8 cellular contexts compared by ENCODE assay signal in genomic region chr17:67366193-67367157, GRCh38. TPM values are rescaled to one million over a fixed set of nuclear protein-coding genes. Genes with fewer than 3 reads are reported as not detected.
DNase-seq lines count a peak whose midpoint lies in the region; ATAC-seq and TF ChIP-seq lines count a peak whose summit lies in the region.

TSS of gene PSMD12 (minus strand) at chr17:67366577. CDS start at chr17:67366519, 58 bp downstream.

- H3K27me3 ChIP-seq in right cardiac atrium (ENCODE audit: control insufficient read depth, insufficient read depth) (no peaks in the 10 kb centered on the region), rectal smooth muscle tissue (ENCODE audit: control insufficient read depth, insufficient read depth, low read length) (no peaks in the 10 kb centered on the region), vagina (no peaks in the 10 kb centered on the region)

- peak; percentile 84 for ATAC-seq in GM18502 (IDR thresholded peaks at IDR 0.05; ENCODE audit: poor library complexity, unreplicated experiment)
- peak; percentile 83 for ATAC-seq in HG02885 (IDR thresholded peaks at IDR 0.05; ENCODE audit: poor library complexity, unreplicated experiment)
- peak; percentile 95 to 98 for ATAC-seq in right cardiac atrium

- H3K4me1 ChIP-seq in right cardiac atrium (ENCODE audit: control insufficient read depth, insufficient read depth, low read length) (peaks cover 2% of the 10 kb centered on the region), rectal smooth muscle tissue (ENCODE audit: control insufficient read depth, insufficient read depth, low read length) (peaks cover 6% of the 10 kb centered on the region), vagina (peaks cover 46% of the 10 kb centered on the region)

- 1% methylated on average over 55 of the region's 55 CpGs for WGBS in right cardiac atrium

- intact Hi-C loops in T-helper 2 cell treated with Interferon-gamma antibody and Interleukin-4, amounts not matched to agents 100 ng/mL and 5 ng/mL, for 36 hours (cut with micrococcal nuclease), result loop anchor here (1.0 to 10.0 kb wide), 4 partner anchors 11 to 1148 kb away; partner anchors contain the start of genes HELZ, NOL11, PITPNC1 and PRKAR1A
- intact Hi-C loops in right cardiac atrium (cut with DNase I), result loop anchor here in 1 of 4 donors (10.0 kb wide), 1 partner anchor 348 kb away; the partner anchor contains the start of gene NOL11
- intact Hi-C loops in vagina (cut with DNase I), result loop anchor here (5.0 kb wide), 1 partner anchor 461 kb away; the partner anchor contains the start of gene BPTF

- peak; percentile 87 to 90 for DNase-seq in NCI-H187 (lab: John Stamatoyannopoulos, UW)
- DNase-seq in anterior cingulate cortex (lab: John Stamatoyannopoulos, UW), result peak; percentile 53 to 98 (median 91)
- DNase-seq in right cardiac atrium, result peak; percentile 94 to 98 (median 98)
- DNase-seq in vagina (ENCODE audit: extremely low spot score in 2 of 2), result peak in 1 of 2 donors; percentile 93

- H3K9me3 ChIP-seq in right cardiac atrium (ENCODE audit: control insufficient read depth, low read length) (no peaks in the 10 kb centered on the region), vagina (no peaks in the 10 kb centered on the region)

- peak in 1 of 2 donors; percentile 60 for TF ChIP-seq POLR2A in vagina (IDR thresholded peaks at IDR 0.05)

- H3K36me3 ChIP-seq in rectal smooth muscle tissue (ENCODE audit: control insufficient read depth, insufficient read depth, low read length), result no peaks in the 10 kb centered on the region
- H3K36me3 ChIP-seq in vagina, result no peaks in the 10 kb centered on the region

- H3K27ac ChIP-seq in right cardiac atrium (ENCODE audit: low read length), result peak within 1 kb of the TSS; percentile 79
- H3K27ac ChIP-seq in rectal smooth muscle tissue (ENCODE audit: low read depth, low read length), result peak within 1 kb of the TSS; percentile 93
- peak within 1 kb of the TSS; percentile 85 for H3K27ac ChIP-seq in vagina

- TF ChIP-seq CTCF in vagina (IDR thresholded peaks at IDR 0.05), result peak in 1 of 3 experiments; percentile 8

- H3K4me3 ChIP-seq in right cardiac atrium (ENCODE audit: low read length) (peak within 1 kb of the TSS; percentile 81), rectal smooth muscle tissue (ENCODE audit: low read length) (peak within 1 kb of the TSS; percentile 82), vagina (peak within 1 kb of the TSS; percentile 76 to 87)

- peak within 1 kb of the TSS; percentile 91 for H3K9ac ChIP-seq in rectal smooth muscle tissue (ENCODE audit: low read length)

RNA-seq across cellular contexts. Expression of gene PSMD12, which starts in this region (rescaled TPM):
- 50.4 and 54.5 TPM in 2 replicates for total RNA-seq in T-helper 2 cell treated with Interferon-gamma antibody and Interleukin-4, amounts not matched to agents 100 ng/mL and 5 ng/mL, for 36 hours
- total RNA-seq in right cardiac atrium, result 10 to 100 TPM; 47.2 to 59.5 (median 51.4) TPM
- polyA plus RNA-seq in right cardiac atrium, result 26.7 TPM
- total RNA-seq in vagina, result 26.0 TPM
